ENCODE assay signal across 1 cellular context in the genomic region with DNA sequence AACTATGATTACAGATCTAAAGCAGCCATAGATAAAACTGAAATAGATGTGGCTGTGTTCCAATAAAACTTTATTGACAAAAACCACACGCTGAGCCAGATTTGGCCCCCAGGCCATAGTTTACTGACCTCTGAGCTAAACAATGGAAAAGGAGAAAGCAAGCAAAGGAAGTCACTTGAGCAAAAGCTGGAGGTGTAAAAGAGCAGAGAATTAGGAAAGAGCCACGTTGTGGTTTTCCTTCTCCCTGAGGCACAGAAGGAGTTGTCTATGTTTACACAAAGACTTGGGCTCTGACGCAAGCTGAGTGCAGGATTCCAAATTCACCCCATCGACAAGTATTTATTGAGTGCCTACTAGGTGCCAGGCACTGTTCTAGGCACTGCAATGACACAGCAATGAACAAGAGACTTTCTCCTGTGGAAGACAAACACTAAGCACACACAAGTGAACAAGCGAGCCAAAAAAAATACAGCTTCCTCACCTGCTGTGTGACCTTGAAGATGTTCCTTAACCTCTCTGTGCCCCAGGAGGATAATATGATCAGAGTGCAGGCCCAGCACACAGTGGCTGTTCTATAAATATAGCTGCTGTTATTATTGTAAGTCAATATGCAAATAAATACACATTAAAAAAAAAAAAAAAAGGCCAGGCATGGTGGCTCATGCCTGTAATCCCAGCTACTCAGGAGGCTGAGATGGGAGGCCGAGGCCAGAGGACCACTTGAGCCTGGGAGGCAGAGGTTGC.
TF ChIP-seq lines count a peak whose summit lies in the region.

No MANE protein-coding gene starts in this region.

TF ChIP-seq in A549, 52 proteins besides CTCF, POLR2A, EP300 and RAD21 (continued from another document):
- TF ChIP-seq, protein P1, sequence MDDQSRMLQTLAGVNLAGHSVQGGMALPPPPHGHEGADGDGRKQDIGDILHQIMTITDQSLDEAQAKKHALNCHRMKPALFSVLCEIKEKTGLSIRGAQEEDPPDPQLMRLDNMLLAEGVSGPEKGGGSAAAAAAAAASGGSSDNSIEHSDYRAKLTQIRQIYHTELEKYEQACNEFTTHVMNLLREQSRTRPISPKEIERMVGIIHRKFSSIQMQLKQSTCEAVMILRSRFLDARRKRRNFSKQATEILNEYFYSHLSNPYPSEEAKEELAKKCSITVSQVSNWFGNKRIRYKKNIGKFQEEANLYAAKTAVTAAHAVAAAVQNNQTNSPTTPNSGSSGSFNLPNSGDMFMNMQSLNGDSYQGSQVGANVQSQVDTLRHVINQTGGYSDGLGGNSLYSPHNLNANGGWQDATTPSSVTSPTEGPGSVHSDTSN (IDR thresholded peaks at IDR 0.05) = no peak
- peak; percentile 81 to 86 for TF ChIP-seq JUN (IDR thresholded peaks at IDR 0.05)
- no peak for TF ChIP-seq CBX8 (IDR thresholded peaks at IDR 0.05)
- TF ChIP-seq, protein P2, sequence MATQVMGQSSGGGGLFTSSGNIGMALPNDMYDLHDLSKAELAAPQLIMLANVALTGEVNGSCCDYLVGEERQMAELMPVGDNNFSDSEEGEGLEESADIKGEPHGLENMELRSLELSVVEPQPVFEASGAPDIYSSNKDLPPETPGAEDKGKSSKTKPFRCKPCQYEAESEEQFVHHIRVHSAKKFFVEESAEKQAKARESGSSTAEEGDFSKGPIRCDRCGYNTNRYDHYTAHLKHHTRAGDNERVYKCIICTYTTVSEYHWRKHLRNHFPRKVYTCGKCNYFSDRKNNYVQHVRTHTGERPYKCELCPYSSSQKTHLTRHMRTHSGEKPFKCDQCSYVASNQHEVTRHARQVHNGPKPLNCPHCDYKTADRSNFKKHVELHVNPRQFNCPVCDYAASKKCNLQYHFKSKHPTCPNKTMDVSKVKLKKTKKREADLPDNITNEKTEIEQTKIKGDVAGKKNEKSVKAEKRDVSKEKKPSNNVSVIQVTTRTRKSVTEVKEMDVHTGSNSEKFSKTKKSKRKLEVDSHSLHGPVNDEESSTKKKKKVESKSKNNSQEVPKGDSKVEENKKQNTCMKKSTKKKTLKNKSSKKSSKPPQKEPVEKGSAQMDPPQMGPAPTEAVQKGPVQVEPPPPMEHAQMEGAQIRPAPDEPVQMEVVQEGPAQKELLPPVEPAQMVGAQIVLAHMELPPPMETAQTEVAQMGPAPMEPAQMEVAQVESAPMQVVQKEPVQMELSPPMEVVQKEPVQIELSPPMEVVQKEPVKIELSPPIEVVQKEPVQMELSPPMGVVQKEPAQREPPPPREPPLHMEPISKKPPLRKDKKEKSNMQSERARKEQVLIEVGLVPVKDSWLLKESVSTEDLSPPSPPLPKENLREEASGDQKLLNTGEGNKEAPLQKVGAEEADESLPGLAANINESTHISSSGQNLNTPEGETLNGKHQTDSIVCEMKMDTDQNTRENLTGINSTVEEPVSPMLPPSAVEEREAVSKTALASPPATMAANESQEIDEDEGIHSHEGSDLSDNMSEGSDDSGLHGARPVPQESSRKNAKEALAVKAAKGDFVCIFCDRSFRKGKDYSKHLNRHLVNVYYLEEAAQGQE (IDR thresholded peaks at IDR 0.05) = no peak
- no peak for TF ChIP-seq SREBF2 (IDR thresholded peaks at IDR 0.05)
- no peak for TF ChIP-seq KDM5A (IDR thresholded peaks at IDR 0.05)
- TF ChIP-seq NPAS2 (CRISPR knock-in tag; IDR thresholded peaks at IDR 0.05; ENCODE audit: borderline replicate concordance) = no peak
- TF ChIP-seq HOXA7 (CRISPR knock-in tag; IDR thresholded peaks at IDR 0.05) = no peak
- TF ChIP-seq, protein P3, sequence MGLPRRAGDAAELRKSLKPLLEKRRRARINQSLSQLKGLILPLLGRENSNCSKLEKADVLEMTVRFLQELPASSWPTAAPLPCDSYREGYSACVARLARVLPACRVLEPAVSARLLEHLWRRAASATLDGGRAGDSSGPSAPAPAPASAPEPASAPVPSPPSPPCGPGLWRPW (IDR thresholded peaks at IDR 0.05) = no peak
- no peak for TF ChIP-seq CHD2 (IDR thresholded peaks at IDR 0.05; ENCODE audit: low read length, partially characterized antibody)
- no peak; the same call in 1 of the 2 replicates for TF ChIP-seq MYC (IDR thresholded peaks at IDR 0.05; ENCODE audit: borderline replicate concordance, low read length)
- TF ChIP-seq CEBPB (IDR thresholded peaks at IDR 0.05) = peak; percentile 84 to 91
- TF ChIP-seq, protein P4, sequence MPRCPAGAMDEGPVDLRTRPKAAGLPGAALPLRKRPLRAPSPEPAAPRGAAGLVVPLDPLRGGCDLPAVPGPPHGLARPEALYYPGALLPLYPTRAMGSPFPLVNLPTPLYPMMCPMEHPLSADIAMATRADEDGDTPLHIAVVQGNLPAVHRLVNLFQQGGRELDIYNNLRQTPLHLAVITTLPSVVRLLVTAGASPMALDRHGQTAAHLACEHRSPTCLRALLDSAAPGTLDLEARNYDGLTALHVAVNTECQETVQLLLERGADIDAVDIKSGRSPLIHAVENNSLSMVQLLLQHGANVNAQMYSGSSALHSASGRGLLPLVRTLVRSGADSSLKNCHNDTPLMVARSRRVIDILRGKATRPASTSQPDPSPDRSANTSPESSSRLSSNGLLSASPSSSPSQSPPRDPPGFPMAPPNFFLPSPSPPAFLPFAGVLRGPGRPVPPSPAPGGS (IDR thresholded peaks at IDR 0.05) = peak; percentile 81; the same call in 1 of the 3 replicates
- no peak for TF ChIP-seq FOSB (CRISPR knock-in tag; IDR thresholded peaks at IDR 0.05)
- TF ChIP-seq MAZ (IDR thresholded peaks at IDR 0.05; ENCODE audit: borderline replicate concordance, low read depth, low read length) = no peak
- TF ChIP-seq, protein P5, sequence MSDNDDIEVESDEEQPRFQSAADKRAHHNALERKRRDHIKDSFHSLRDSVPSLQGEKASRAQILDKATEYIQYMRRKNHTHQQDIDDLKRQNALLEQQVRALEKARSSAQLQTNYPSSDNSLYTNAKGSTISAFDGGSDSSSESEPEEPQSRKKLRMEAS (IDR thresholded peaks at IDR 0.05) = peak; percentile 60
- TF ChIP-seq NFE2L2 (conservative IDR thresholded peaks at IDR 0.05; ENCODE audit: low read length) = 0 out of 2 replicates have a peak, but pooled peaks have one; percentile 13
- TF ChIP-seq CBX2 (IDR thresholded peaks at IDR 0.05; ENCODE audit: borderline replicate concordance, low read depth) = no peak
- no peak; the same call in 2 of the 3 replicates for TF ChIP-seq SMC3 (IDR thresholded peaks at IDR 0.05)
- TF ChIP-seq EHMT2 (IDR thresholded peaks at IDR 0.05; ENCODE audit: low read depth) = no peak
- TF ChIP-seq HEYL (CRISPR knock-in tag; IDR thresholded peaks at IDR 0.05) = no peak; the same call in 1 of the 2 replicates
TF ChIP-seq in A549: peak in this region for 13.
